Comparison of ENCODE assay signal across 1 cellular context in the genomic region with DNA sequence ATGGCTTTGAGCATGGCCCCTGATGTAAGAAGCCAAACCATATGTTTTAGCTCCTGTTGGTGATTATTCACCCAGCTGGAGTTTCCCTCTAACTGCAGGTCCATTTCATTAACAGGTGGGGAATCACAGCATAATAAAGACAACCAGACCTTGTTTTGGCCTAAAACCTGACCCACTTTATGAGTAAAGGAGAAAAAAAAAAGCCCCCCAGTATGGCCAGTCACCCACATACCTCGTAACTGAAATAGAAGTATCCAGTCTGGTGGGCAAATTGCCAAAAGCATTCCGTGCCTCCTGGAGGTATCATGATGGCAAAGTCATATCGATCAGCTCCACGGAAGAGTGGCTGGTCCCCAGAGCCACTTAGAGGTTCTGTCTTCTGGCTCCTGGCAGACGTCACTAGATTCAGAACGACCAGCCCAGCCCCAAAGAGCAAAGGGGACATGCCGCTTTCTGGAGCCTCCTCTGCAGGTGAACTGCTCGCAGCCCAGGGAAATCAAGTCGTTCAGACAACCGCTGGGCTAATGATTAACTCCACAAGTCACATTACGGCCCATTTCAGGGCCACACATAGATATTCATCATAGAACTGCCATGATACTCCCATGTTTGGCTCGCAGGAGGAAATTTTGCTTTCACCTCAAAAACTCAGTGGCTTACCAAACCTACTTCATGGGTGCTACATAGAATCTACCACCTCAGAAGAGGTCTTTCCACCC.
A peak's percentile ranks its signal among the peaks of the same experiment; 100 is the strongest.
TF ChIP-seq lines count a peak whose summit lies in the region.

A gene (minus strand): TSS at position 478 of the 719 bp plus-strand sequence. CDS start 33 bp downstream, at position 445.

TF ChIP-seq in HepG2, 621 proteins besides CTCF, POLR2A, EP300 and RAD21 (continued from another document and continues in another):
- TF ChIP-seq ZNF337 (CRISPR knock-in tag; IDR thresholded peaks at IDR 0.05; ENCODE audit: borderline replicate concordance, low read depth) (0 out of 2 replicates have a peak, but pooled peaks have one; percentile 60), AKAP8 (CRISPR knock-in tag; IDR thresholded peaks at IDR 0.05) (no peak), MATR3 (CRISPR knock-in tag; IDR thresholded peaks at IDR 0.05) (no peak), GATAD2A (CRISPR knock-in tag; IDR thresholded peaks at IDR 0.05) (0 out of 2 replicates have a peak, but pooled peaks have one; percentile 36), ZNF3 (CRISPR knock-in tag; IDR thresholded peaks at IDR 0.05) (0 out of 2 replicates have a peak, but pooled peaks have one; percentile 30), ZNF33B (CRISPR knock-in tag; IDR thresholded peaks at IDR 0.05) (no peak), ZC3H13 (CRISPR knock-in tag; IDR thresholded peaks at IDR 0.05) (no peak), STAG1 (CRISPR knock-in tag; IDR thresholded peaks at IDR 0.05) (peak; percentile 9; the same call in 1 of the 2 replicates), U2AF2 (IDR thresholded peaks at IDR 0.05; ENCODE audit: low read depth, low read length) (no peak), ZNF207 (IDR thresholded peaks at IDR 0.05; ENCODE audit: borderline replicate concordance) (no peak), ZMYM2 (CRISPR knock-in tag; IDR thresholded peaks at IDR 0.05) (no peak), ZSCAN25 (CRISPR knock-in tag; IDR thresholded peaks at IDR 0.05) (no peak; the same call in 1 of the 2 replicates), GLI4 (CRISPR knock-in tag; IDR thresholded peaks at IDR 0.05; ENCODE audit: borderline replicate concordance) (no peak), RFXAP (CRISPR knock-in tag; IDR thresholded peaks at IDR 0.05; ENCODE audit: borderline replicate concordance) (no peak), TBL1XR1 (IDR thresholded peaks at IDR 0.05; ENCODE audit: borderline replicate concordance, low read length, partially characterized antibody) (no peak), TEAD3 (CRISPR knock-in tag; optimal IDR thresholded peaks at IDR 0.05; ENCODE audit: borderline replicate concordance) (peak; percentile 42), MIXL1 (CRISPR knock-in tag; IDR thresholded peaks at IDR 0.05) (peak; percentile 30; the same call in 1 of the 2 replicates), NR2F2 (IDR thresholded peaks at IDR 0.05; ENCODE audit: borderline replicate concordance, low read depth) (no peak), KAT7 (CRISPR knock-in tag; IDR thresholded peaks at IDR 0.05; ENCODE audit: borderline replicate concordance) (peak; percentile 10; the same call in 1 of the 2 replicates), EZH2 (conservative IDR thresholded peaks at IDR 0.05; ENCODE audit: low read depth, low read length) (no peak), ZNF343 (CRISPR knock-in tag; IDR thresholded peaks at IDR 0.05) (no peak), ZNF552 (CRISPR knock-in tag; IDR thresholded peaks at IDR 0.05; ENCODE audit: borderline replicate concordance) (no peak), KDM3A (CRISPR knock-in tag; IDR thresholded peaks at IDR 0.05; ENCODE audit: low read depth) (no peak), KAT8 (CRISPR knock-in tag; IDR thresholded peaks at IDR 0.05) (peak; percentile 57; the same call in 1 of the 2 replicates), ZNF260 (CRISPR knock-in tag; IDR thresholded peaks at IDR 0.05; ENCODE audit: borderline replicate concordance, low read depth) (no peak), NFKBIZ (CRISPR knock-in tag; IDR thresholded peaks at IDR 0.05) (no peak), FLYWCH1 (CRISPR knock-in tag; IDR thresholded peaks at IDR 0.05) (no peak), ZFP41 (CRISPR knock-in tag; IDR thresholded peaks at IDR 0.05; ENCODE audit: borderline replicate concordance) (no peak), ZNF550 (CRISPR knock-in tag; IDR thresholded peaks at IDR 0.05; ENCODE audit: borderline replicate concordance) (peak; percentile 55; the same call in 1 of the 2 replicates), ZNF34 (CRISPR knock-in tag; IDR thresholded peaks at IDR 0.05; ENCODE audit: borderline replicate concordance) (no peak), ZNF567 (CRISPR knock-in tag; IDR thresholded peaks at IDR 0.05; ENCODE audit: borderline replicate concordance) (0 out of 2 replicates have a peak, but pooled peaks have one; percentile 59), PTBP1 (IDR thresholded peaks at IDR 0.05; ENCODE audit: low read depth, low read length, poor library complexity, severe bottlenecking) (no peak), NFIC (IDR thresholded peaks at IDR 0.05; ENCODE audit: low read length) (peak; percentile 47; the same call in 1 of the 2 replicates), ZFP37 (CRISPR knock-in tag; IDR thresholded peaks at IDR 0.05; ENCODE audit: borderline replicate concordance) (no peak), TMF1 (CRISPR knock-in tag; IDR thresholded peaks at IDR 0.05; ENCODE audit: low read depth) (no peak), ZFYVE20 (CRISPR knock-in tag; IDR thresholded peaks at IDR 0.05; ENCODE audit: borderline replicate concordance, low read depth) (no peak), SRF (IDR thresholded peaks at IDR 0.05; ENCODE audit: low read depth, low read length) (peak; percentile 68; the same call in 1 of the 2 replicates), RXRB (CRISPR knock-in tag; IDR thresholded peaks at IDR 0.05; ENCODE audit: borderline replicate concordance) (0 out of 2 replicates have a peak, but pooled peaks have one; percentile 9)
- TF ChIP-seq, protein P1, sequence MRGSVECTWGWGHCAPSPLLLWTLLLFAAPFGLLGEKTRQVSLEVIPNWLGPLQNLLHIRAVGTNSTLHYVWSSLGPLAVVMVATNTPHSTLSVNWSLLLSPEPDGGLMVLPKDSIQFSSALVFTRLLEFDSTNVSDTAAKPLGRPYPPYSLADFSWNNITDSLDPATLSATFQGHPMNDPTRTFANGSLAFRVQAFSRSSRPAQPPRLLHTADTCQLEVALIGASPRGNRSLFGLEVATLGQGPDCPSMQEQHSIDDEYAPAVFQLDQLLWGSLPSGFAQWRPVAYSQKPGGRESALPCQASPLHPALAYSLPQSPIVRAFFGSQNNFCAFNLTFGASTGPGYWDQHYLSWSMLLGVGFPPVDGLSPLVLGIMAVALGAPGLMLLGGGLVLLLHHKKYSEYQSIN (CRISPR knock-in tag; IDR thresholded peaks at IDR 0.05; ENCODE audit: borderline replicate concordance): no peak
- TF ChIP-seq, protein P2, sequence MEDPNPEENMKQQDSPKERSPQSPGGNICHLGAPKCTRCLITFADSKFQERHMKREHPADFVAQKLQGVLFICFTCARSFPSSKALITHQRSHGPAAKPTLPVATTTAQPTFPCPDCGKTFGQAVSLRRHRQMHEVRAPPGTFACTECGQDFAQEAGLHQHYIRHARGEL (CRISPR knock-in tag; IDR thresholded peaks at IDR 0.05): no peak
- TF ChIP-seq, protein P3, sequence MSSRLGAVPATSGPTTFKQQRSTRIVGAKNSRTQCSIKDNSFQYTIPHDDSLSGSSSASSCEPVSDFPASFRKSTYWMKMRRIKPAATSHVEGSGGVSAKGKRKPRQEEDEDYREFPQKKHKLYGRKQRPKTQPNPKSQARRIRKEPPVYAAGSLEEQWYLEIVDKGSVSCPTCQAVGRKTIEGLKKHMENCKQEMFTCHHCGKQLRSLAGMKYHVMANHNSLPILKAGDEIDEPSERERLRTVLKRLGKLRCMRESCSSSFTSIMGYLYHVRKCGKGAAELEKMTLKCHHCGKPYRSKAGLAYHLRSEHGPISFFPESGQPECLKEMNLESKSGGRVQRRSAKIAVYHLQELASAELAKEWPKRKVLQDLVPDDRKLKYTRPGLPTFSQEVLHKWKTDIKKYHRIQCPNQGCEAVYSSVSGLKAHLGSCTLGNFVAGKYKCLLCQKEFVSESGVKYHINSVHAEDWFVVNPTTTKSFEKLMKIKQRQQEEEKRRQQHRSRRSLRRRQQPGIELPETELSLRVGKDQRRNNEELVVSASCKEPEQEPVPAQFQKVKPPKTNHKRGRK (CRISPR knock-in tag; IDR thresholded peaks at IDR 0.05): no peak
- TF ChIP-seq, protein P4, sequence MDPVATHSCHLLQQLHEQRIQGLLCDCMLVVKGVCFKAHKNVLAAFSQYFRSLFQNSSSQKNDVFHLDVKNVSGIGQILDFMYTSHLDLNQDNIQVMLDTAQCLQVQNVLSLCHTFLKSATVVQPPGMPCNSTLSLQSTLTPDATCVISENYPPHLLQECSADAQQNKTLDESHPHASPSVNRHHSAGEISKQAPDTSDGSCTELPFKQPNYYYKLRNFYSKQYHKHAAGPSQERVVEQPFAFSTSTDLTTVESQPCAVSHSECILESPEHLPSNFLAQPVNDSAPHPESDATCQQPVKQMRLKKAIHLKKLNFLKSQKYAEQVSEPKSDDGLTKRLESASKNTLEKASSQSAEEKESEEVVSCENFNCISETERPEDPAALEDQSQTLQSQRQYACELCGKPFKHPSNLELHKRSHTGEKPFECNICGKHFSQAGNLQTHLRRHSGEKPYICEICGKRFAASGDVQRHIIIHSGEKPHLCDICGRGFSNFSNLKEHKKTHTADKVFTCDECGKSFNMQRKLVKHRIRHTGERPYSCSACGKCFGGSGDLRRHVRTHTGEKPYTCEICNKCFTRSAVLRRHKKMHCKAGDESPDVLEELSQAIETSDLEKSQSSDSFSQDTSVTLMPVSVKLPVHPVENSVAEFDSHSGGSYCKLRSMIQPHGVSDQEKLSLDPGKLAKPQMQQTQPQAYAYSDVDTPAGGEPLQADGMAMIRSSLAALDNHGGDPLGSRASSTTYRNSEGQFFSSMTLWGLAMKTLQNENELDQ (CRISPR knock-in tag; IDR thresholded peaks at IDR 0.05; ENCODE audit: borderline replicate concordance): no peak
- TF ChIP-seq, protein P5, sequence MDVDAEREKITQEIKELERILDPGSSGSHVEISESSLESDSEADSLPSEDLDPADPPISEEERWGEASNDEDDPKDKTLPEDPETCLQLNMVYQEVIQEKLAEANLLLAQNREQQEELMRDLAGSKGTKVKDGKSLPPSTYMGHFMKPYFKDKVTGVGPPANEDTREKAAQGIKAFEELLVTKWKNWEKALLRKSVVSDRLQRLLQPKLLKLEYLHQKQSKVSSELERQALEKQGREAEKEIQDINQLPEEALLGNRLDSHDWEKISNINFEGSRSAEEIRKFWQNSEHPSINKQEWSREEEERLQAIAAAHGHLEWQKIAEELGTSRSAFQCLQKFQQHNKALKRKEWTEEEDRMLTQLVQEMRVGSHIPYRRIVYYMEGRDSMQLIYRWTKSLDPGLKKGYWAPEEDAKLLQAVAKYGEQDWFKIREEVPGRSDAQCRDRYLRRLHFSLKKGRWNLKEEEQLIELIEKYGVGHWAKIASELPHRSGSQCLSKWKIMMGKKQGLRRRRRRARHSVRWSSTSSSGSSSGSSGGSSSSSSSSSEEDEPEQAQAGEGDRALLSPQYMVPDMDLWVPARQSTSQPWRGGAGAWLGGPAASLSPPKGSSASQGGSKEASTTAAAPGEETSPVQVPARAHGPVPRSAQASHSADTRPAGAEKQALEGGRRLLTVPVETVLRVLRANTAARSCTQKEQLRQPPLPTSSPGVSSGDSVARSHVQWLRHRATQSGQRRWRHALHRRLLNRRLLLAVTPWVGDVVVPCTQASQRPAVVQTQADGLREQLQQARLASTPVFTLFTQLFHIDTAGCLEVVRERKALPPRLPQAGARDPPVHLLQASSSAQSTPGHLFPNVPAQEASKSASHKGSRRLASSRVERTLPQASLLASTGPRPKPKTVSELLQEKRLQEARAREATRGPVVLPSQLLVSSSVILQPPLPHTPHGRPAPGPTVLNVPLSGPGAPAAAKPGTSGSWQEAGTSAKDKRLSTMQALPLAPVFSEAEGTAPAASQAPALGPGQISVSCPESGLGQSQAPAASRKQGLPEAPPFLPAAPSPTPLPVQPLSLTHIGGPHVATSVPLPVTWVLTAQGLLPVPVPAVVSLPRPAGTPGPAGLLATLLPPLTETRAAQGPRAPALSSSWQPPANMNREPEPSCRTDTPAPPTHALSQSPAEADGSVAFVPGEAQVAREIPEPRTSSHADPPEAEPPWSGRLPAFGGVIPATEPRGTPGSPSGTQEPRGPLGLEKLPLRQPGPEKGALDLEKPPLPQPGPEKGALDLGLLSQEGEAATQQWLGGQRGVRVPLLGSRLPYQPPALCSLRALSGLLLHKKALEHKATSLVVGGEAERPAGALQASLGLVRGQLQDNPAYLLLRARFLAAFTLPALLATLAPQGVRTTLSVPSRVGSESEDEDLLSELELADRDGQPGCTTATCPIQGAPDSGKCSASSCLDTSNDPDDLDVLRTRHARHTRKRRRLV (CRISPR knock-in tag; IDR thresholded peaks at IDR 0.05): no peak
- TF ChIP-seq, protein P6, sequence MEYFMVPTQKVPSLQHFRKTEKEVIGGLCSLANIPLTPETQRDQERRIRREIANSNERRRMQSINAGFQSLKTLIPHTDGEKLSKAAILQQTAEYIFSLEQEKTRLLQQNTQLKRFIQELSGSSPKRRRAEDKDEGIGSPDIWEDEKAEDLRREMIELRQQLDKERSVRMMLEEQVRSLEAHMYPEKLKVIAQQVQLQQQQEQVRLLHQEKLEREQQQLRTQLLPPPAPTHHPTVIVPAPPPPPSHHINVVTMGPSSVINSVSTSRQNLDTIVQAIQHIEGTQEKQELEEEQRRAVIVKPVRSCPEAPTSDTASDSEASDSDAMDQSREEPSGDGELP (IDR thresholded peaks at IDR 0.05; ENCODE audit: borderline replicate concordance, low read depth): 0 out of 2 replicates have a peak, but pooled peaks have one; percentile 29
- TF ChIP-seq, protein P7, sequence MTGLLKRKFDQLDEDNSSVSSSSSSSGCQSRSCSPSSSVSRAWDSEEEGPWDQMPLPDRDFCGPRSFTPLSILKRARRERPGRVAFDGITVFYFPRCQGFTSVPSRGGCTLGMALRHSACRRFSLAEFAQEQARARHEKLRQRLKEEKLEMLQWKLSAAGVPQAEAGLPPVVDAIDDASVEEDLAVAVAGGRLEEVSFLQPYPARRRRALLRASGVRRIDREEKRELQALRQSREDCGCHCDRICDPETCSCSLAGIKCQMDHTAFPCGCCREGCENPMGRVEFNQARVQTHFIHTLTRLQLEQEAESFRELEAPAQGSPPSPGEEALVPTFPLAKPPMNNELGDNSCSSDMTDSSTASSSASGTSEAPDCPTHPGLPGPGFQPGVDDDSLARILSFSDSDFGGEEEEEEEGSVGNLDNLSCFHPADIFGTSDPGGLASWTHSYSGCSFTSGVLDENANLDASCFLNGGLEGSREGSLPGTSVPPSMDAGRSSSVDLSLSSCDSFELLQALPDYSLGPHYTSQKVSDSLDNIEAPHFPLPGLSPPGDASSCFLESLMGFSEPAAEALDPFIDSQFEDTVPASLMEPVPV (CRISPR knock-in tag; IDR thresholded peaks at IDR 0.05): no peak
- TF ChIP-seq, protein P8, sequence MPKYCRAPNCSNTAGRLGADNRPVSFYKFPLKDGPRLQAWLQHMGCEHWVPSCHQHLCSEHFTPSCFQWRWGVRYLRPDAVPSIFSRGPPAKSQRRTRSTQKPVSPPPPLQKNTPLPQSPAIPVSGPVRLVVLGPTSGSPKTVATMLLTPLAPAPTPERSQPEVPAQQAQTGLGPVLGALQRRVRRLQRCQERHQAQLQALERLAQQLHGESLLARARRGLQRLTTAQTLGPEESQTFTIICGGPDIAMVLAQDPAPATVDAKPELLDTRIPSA (CRISPR knock-in tag; IDR thresholded peaks at IDR 0.05; ENCODE audit: borderline replicate concordance): no peak
- TF ChIP-seq, protein P9, sequence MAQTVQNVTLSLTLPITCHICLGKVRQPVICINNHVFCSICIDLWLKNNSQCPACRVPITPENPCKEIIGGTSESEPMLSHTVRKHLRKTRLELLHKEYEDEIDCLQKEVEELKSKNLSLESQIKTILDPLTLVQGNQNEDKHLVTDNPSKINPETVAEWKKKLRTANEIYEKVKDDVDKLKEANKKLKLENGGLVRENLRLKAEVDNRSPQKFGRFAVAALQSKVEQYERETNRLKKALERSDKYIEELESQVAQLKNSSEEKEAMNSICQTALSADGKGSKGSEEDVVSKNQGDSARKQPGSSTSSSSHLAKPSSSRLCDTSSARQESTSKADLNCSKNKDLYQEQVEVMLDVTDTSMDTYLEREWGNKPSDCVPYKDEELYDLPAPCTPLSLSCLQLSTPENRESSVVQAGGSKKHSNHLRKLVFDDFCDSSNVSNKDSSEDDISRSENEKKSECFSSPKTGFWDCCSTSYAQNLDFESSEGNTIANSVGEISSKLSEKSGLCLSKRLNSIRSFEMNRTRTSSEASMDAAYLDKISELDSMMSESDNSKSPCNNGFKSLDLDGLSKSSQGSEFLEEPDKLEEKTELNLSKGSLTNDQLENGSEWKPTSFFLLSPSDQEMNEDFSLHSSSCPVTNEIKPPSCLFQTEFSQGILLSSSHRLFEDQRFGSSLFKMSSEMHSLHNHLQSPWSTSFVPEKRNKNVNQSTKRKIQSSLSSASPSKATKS (CRISPR knock-in tag; IDR thresholded peaks at IDR 0.05): no peak
